7 cellular contexts compared by ENCODE assay signal in genomic region chrX:68945603-68946228, GRCh38.
A peak's percentile ranks its signal among the peaks of the same experiment; 100 is the strongest.
DNase-seq lines count a peak whose midpoint lies in the region; ATAC-seq and TF ChIP-seq lines count a peak whose summit lies in the region.

No MANE protein-coding gene starts in this region.

- no peak overlapping the region for H3K4me3 Mint-ChIP-seq in nephron progenitor cell

- DNase-seq in GM12864 (ENCODE audit: low read depth), result no peak
- DNase-seq in M059J (ENCODE audit: low read depth), result peak; percentile 68
- DNase-seq in dedifferentiated amniotic fluid mesenchymal stem cell (ENCODE audit: extremely low spot score), result peak; percentile 23
- DNase-seq in nephron progenitor cell, result no peak
- DNase-seq in NCI-H446 (lab: John Stamatoyannopoulos, UW), result no peak

- no peaks in the 10 kb centered on the region for H3K36me3 Mint-ChIP-seq in nephron progenitor cell (ENCODE audit: low read depth)

- peaks cover 10% of the 10 kb centered on the region for H3K4me1 Mint-ChIP-seq in nephron progenitor cell

- no peaks in the 10 kb centered on the region for H3K27me3 Mint-ChIP-seq in nephron progenitor cell (ENCODE audit: low read depth, poor library complexity)

- no peak for ATAC-seq in activated CD4-positive, CD25-positive, alpha-beta regulatory T cell treated with anti-CD3 and anti-CD28 coated beads, Interleukin-2, amount 50 U/mL, for 24 hours
- ATAC-seq in HG03175 (IDR thresholded peaks at IDR 0.05; ENCODE audit: unreplicated experiment), result no peak

- peaks cover 42% of the 10 kb centered on the region for H3K9me3 Mint-ChIP-seq in nephron progenitor cell

- no peak overlapping the region for H3K4me3 ChIP-seq in GM12864 (ENCODE audit: low read depth, low read length)

- H3K27ac Mint-ChIP-seq in nephron progenitor cell, result peak overlapping the region; percentile 51

- peak; percentile 50 for TF ChIP-seq CTCF in GM12864 (IDR thresholded peaks at IDR 0.05; ENCODE audit: low read depth, low read length, missing control alignments)
- no peak for TF ChIP-seq CTCF in nephron progenitor cell (IDR thresholded peaks at IDR 0.05)

Comparison
In these comparisons a context has a peak if more than half of its experiments do, and no peak if none do; other contexts are left out.
1. DNase-seq: peak in M059J (single experiment) and dedifferentiated amniotic fluid mesenchymal stem cell (single experiment); none in GM12864 (single experiment), nephron progenitor cell (single experiment) and NCI-H446 (0 of 2).